ENCODE assay signal across 27 cellular contexts in genomic region chr11:111465400-111465799, GRCh38. TPM values are rescaled to one million over a fixed set of nuclear protein-coding genes. Genes with fewer than 3 reads are reported as not detected.
DNase-seq lines count a peak whose midpoint lies in the region; ATAC-seq and TF ChIP-seq lines count a peak whose summit lies in the region.
"Had no signal": no experiment of that assay in that cellular context is flagged by ENCODE, and none has a peak within 500 bp of the region (broad histone marks: within the 10 kb centered on the region; RNA-seq: fewer than 3 reads in every experiment).

No MANE protein-coding gene starts in this region.

- 75 to 77% methylated on average over 1 of the region's 1 CpG for WGBS in tibial nerve, 2 donors
- WGBS in aorta, 2 donors, result 80 to 85% methylated on average over 1 of the region's 1 CpG

- ATAC-seq in SK-N-SH treated with all-trans-retinoic acid at 6 μM for 48 hours (peak; percentile 71), aorta (ENCODE audit: low FRiP score) (no peak)
- ATAC-seq: K562, Panc1 had no signal

- H3K4me1 ChIP-seq in fibroblast of lung (ENCODE audit: control insufficient read depth, extremely low read depth, insufficient read depth, low read length), result no peaks in the 10 kb centered on the region
- H3K4me1 ChIP-seq in colonic mucosa, result no peaks in the 10 kb centered on the region
- H3K4me1 ChIP-seq in osteoblast (ENCODE audit: insufficient read depth, low read length), result peaks cover 9% of the 10 kb centered on the region
- no peaks in the 10 kb centered on the region for H3K4me1 ChIP-seq in tibial nerve
- H3K4me1 ChIP-seq in aorta (ENCODE audit: control insufficient read depth in 1 of 2, insufficient read depth in 2 of 2, low read length in 2 of 2), result no peaks in the 10 kb centered on the region

- DNase-seq in HS-27A (ENCODE audit: low read depth) (peak; percentile 29), fibroblast of lung (ENCODE audit: low read depth in 2 of 2) (peak; percentile 53 to 60), colonic mucosa (no peak), osteoblast (ENCODE audit: insufficient read length, low spot score, missing footprints) (no peak), tibial nerve (ENCODE audit: low spot score in 2 of 2) (no peak), aorta (no peak)
- DNase-seq: activated B cell treated with CpG ODN at 0.5 μM for 24 hours; activated CD4-positive, alpha-beta memory T cell treated with anti-CD3 and anti-CD28 coated beads for 36 hours; activated gamma-delta T cell; activated T-cell treated with anti-CD3 and anti-CD28 coated beads for 4 hours; amygdala; cerebellar nuclear complex; effector memory CD4-positive, alpha-beta T cell; foreskin melanocyte; hypothalamus; kidney; NCI-H187; NCI-H345; stimulated activated CD4-positive, alpha-beta T cell treated with anti-CD3 and anti-CD28 coated beads, Interleukin-4, amount 100 ng/mL, for 4 hours; stomach had no signal

- no peak for TF ChIP-seq POLR2A in tibial nerve (IDR thresholded peaks at IDR 0.05)

- H3K27me3 ChIP-seq in fibroblast of lung (ENCODE audit: control insufficient read depth, insufficient read depth, low read length) (no peaks in the 10 kb centered on the region), colonic mucosa (no peaks in the 10 kb centered on the region), osteoblast (ENCODE audit: insufficient read depth, low read length) (no peaks in the 10 kb centered on the region), tibial nerve (no peaks in the 10 kb centered on the region), aorta (ENCODE audit: control insufficient read depth in 1 of 2, insufficient read depth in 2 of 2, low read length in 1 of 2) (no peaks in the 10 kb centered on the region)

- intact Hi-C loops in colonic mucosa (cut with DNase I) (no loop called here), aorta (cut with DNase I) (no loop called here)

- no peak overlapping the region for H2AFZ ChIP-seq in fibroblast of lung (ENCODE audit: low read length)
- no peak overlapping the region for H2AFZ ChIP-seq in osteoblast (ENCODE audit: low read length)

- H4K20me1 ChIP-seq in fibroblast of lung (ENCODE audit: control insufficient read depth, extremely low read depth, insufficient read depth, low read length), result no peaks in the 10 kb centered on the region
- no peaks in the 10 kb centered on the region for H4K20me1 ChIP-seq in osteoblast (ENCODE audit: insufficient read depth, low read length)

- no peak overlapping the region for H3K9ac ChIP-seq in fibroblast of lung (ENCODE audit: insufficient read depth, low read length)
- H3K9ac ChIP-seq in colonic mucosa (ENCODE audit: low read depth in 2 of 2, low read length in 2 of 2), result no peak overlapping the region

- TF ChIP-seq CTCF in fibroblast of lung (conservative IDR thresholded peaks at IDR 0.05 in 1 of 2, IDR thresholded peaks at IDR 0.05 in 1 of 2; ENCODE audit: low read depth in 1 of 2, low read length in 2 of 2), result no peak
- TF ChIP-seq CTCF in colonic mucosa (IDR thresholded peaks at IDR 0.05), result no peak
- TF ChIP-seq CTCF in osteoblast (IDR thresholded peaks at IDR 0.05; ENCODE audit: extremely low read depth, low read depth, low read length), result no peak
- no peak for TF ChIP-seq CTCF in tibial nerve (IDR thresholded peaks at IDR 0.05)

- H3K79me2 ChIP-seq in fibroblast of lung (ENCODE audit: control insufficient read depth, insufficient read depth, low read length) (no peaks in the 10 kb centered on the region), osteoblast (ENCODE audit: insufficient read depth, low read length) (no peaks in the 10 kb centered on the region)

- H3K4me2 ChIP-seq in fibroblast of lung (ENCODE audit: extremely low read depth, insufficient read depth, low read length), result no peak overlapping the region
- H3K4me2 ChIP-seq in osteoblast (ENCODE audit: insufficient read depth, low read length), result no peak overlapping the region

- H3K9me3 ChIP-seq in fibroblast of lung (ENCODE audit: control insufficient read depth, insufficient read depth, low read depth, low read length), result no peaks in the 10 kb centered on the region
- no peaks in the 10 kb centered on the region for H3K9me3 ChIP-seq in colonic mucosa
- H3K9me3 ChIP-seq in osteoblast (ENCODE audit: low read depth, low read length), result no peaks in the 10 kb centered on the region
- no peaks in the 10 kb centered on the region for H3K9me3 ChIP-seq in tibial nerve
- no peaks in the 10 kb centered on the region for H3K9me3 ChIP-seq in aorta (ENCODE audit: control insufficient read depth, low read length)
- H3K9me3 ChIP-seq: stomach had no signal

- no peak overlapping the region for H3K27ac ChIP-seq in fibroblast of lung (ENCODE audit: insufficient read depth, low read length)
- no peak overlapping the region for H3K27ac ChIP-seq in colonic mucosa
- H3K27ac ChIP-seq in osteoblast (ENCODE audit: low read depth, low read length), result no peak overlapping the region
- H3K27ac ChIP-seq in tibial nerve, result no peak overlapping the region
- H3K27ac ChIP-seq in aorta (ENCODE audit: low read depth in 1 of 2, low read length in 2 of 2), result no peak overlapping the region
- H3K27ac ChIP-seq: stomach had no signal

- H3K36me3 ChIP-seq in fibroblast of lung (ENCODE audit: control insufficient read depth, insufficient read depth, low read length) (no peaks in the 10 kb centered on the region), colonic mucosa (no peaks in the 10 kb centered on the region), osteoblast (ENCODE audit: insufficient read depth, low read length) (no peaks in the 10 kb centered on the region), tibial nerve (no peaks in the 10 kb centered on the region), aorta (ENCODE audit: control insufficient read depth in 1 of 2, insufficient read depth in 2 of 2, low read length in 1 of 2) (no peaks in the 10 kb centered on the region)
- H3K36me3 ChIP-seq: stomach had no signal

- no peak for TF ChIP-seq EP300 in tibial nerve (IDR thresholded peaks at IDR 0.05)

- H3K4me3 ChIP-seq in fibroblast of lung (replicated peaks in 1 of 4; ENCODE audit: control extremely low read depth in 1 of 4, insufficient read depth in 1 of 4, low read depth in 3 of 4, low read length in 4 of 4) (no peak overlapping the region), colonic mucosa (no peak overlapping the region), osteoblast (ENCODE audit: insufficient read depth, low read length) (no peak overlapping the region), tibial nerve (no peak overlapping the region), aorta (ENCODE audit: low read length in 2 of 2) (no peak overlapping the region)
- H3K4me3 ChIP-seq: K562, lung, stomach had no signal

TF ChIP-seq in SK-N-SH treated with all-trans-retinoic acid at 6 μM for 48 hours, 23 proteins besides CTCF, POLR2A, EP300 and RAD21:
- TF ChIP-seq CREB5 (CRISPR knock-in tag; IDR thresholded peaks at IDR 0.05; ENCODE audit: low read depth) (no peak), TCF4 (CRISPR knock-in tag; IDR thresholded peaks at IDR 0.05; ENCODE audit: borderline replicate concordance) (no peak), CSDC2 (CRISPR knock-in tag; IDR thresholded peaks at IDR 0.05) (no peak), RARB (CRISPR knock-in tag; IDR thresholded peaks at IDR 0.05) (no peak), PPARA (CRISPR knock-in tag; IDR thresholded peaks at IDR 0.05; ENCODE audit: borderline replicate concordance) (no peak), ARNTL (CRISPR knock-in tag; IDR thresholded peaks at IDR 0.05; ENCODE audit: borderline replicate concordance, low read depth) (no peak), BACH2 (CRISPR knock-in tag; IDR thresholded peaks at IDR 0.05; ENCODE audit: borderline replicate concordance) (no peak), OSR1 (CRISPR knock-in tag; IDR thresholded peaks at IDR 0.05) (no peak), ZC3H10 (CRISPR knock-in tag; IDR thresholded peaks at IDR 0.05) (no peak), ESRRG (CRISPR knock-in tag; IDR thresholded peaks at IDR 0.05) (no peak)

RNA-seq across cellular contexts. Expression of gene BTG4, which starts 46.8 kb away (rescaled TPM):
- total RNA-seq in fibroblast of lung (under 0.01 and 0.33 TPM in 2 replicates), colonic mucosa (not detected), osteoblast (0.29 TPM in 1 of 2 replicates, not detected in the other), tibial nerve (not detected), aorta (not detected)
- polyA plus RNA-seq in fibroblast of lung (0.08 and 0.09 TPM in 2 replicates), aorta (not detected)
- not detected in 2 replicates for polyA plus RNA-seq in fibroblast of lung (2012)
- not detected in 2 replicates for polyA minus RNA-seq in fibroblast of lung (ENCODE audit: low replicate concordance)
- total RNA-seq: activated B cell treated with CpG ODN at 0.5 μM for 24 hours; activated CD4-positive, alpha-beta memory T cell treated with anti-CD3 and anti-CD28 coated beads for 36 hours; K562; kidney; SK-MEL-5; stomach; T-helper 2 cell treated with Interferon-gamma antibody and Interleukin-4, amounts not matched to agents 100 ng/mL and 5 ng/mL, for 36 hours had no signal
- polyA plus RNA-seq: BJ, K562, stomach had no signal

RNA-seq across cellular contexts. Expression of gene HOATZ, which starts 49.2 kb away (rescaled TPM):
- total RNA-seq in fibroblast of lung (not detected in 2 replicates), colonic mucosa (not detected), osteoblast (not detected in 2 replicates), tibial nerve (not detected), aorta (not detected)
- polyA plus RNA-seq in fibroblast of lung (not detected in 2 replicates), aorta (not detected)
- polyA plus RNA-seq in fibroblast of lung (2012), result 0.09 and 0.20 TPM in 2 replicates
- not detected in 2 replicates for polyA minus RNA-seq in fibroblast of lung (ENCODE audit: low replicate concordance)
- total RNA-seq: activated B cell treated with CpG ODN at 0.5 μM for 24 hours; activated CD4-positive, alpha-beta memory T cell treated with anti-CD3 and anti-CD28 coated beads for 36 hours; K562; kidney; SK-MEL-5; stomach; T-helper 2 cell treated with Interferon-gamma antibody and Interleukin-4, amounts not matched to agents 100 ng/mL and 5 ng/mL, for 36 hours had no signal
- polyA plus RNA-seq: BJ, K562 had no signal

Comparison
In these comparisons a context has a peak if more than half of its experiments do, and no peak if none do; other contexts are left out.
1. DNase-seq: peak in HS-27A (single experiment) and fibroblast of lung (2 of 2); none in colonic mucosa (single experiment), osteoblast (single experiment), tibial nerve (0 of 2) and aorta (0 of 2).